ENCODE assay signal across 9 cellular contexts in genomic region chr11:16226245-16226644, GRCh38.
DNase-seq lines count a peak whose midpoint lies in the region; ATAC-seq and TF ChIP-seq lines count a peak whose summit lies in the region.
"Had no signal": no experiment of that assay in that cellular context is flagged by ENCODE, and none has a peak within 500 bp of the region (broad histone marks: within the 10 kb centered on the region; RNA-seq: fewer than 3 reads in every experiment).

No MANE protein-coding gene starts in this region.

- no peaks in the 10 kb centered on the region for H3F3A ChIP-seq in SK-N-SH (replicated peaks; ENCODE audit: insufficient read depth)

- H3K4me3 ChIP-seq in A673 (ENCODE audit: low read depth, low read length, poor library complexity, severe bottlenecking) (no peak overlapping the region), SK-N-SH (ENCODE audit: low read depth in 2 of 2, low read length in 1 of 2) (no peak overlapping the region), right atrium auricular region (no peak overlapping the region), gastroesophageal sphincter (no peak overlapping the region)

- no peaks in the 10 kb centered on the region for H3K9me3 ChIP-seq in A673 (ENCODE audit: low read depth, low read length, poor library complexity, severe bottlenecking)
- H3K9me3 ChIP-seq in SK-N-SH = no peaks in the 10 kb centered on the region
- H3K9me3 ChIP-seq in right atrium auricular region = no peaks in the 10 kb centered on the region
- H3K9me3 ChIP-seq in gastroesophageal sphincter = no peaks in the 10 kb centered on the region

- TF ChIP-seq RAD21 in SK-N-SH (IDR thresholded peaks at IDR 0.05; ENCODE audit: low read length) = no peak

- TF ChIP-seq CTCF in A673 (conservative IDR thresholded peaks at IDR 0.05; ENCODE audit: low read depth, low read length) = no peak
- TF ChIP-seq CTCF in SK-N-SH (IDR thresholded peaks at IDR 0.05) = no peak
- no peak for TF ChIP-seq CTCF in right atrium auricular region (IDR thresholded peaks at IDR 0.05)
- TF ChIP-seq CTCF in gastroesophageal sphincter (IDR thresholded peaks at IDR 0.05) = no peak

- no peak overlapping the region for H3K27ac ChIP-seq in A673 (ENCODE audit: low read depth, low read length, poor library complexity, severe bottlenecking)
- no peak overlapping the region for H3K27ac ChIP-seq in SK-N-SH (ENCODE audit: low read depth in 2 of 2, low read length in 1 of 2)
- peak overlapping the region in 1 of 2 donors; percentile 68 for H3K27ac ChIP-seq in right atrium auricular region
- H3K27ac ChIP-seq in gastroesophageal sphincter = no peak overlapping the region
- H3K27ac ChIP-seq: C4-2B had no signal

- no peak for ATAC-seq in HG03442 (IDR thresholded peaks at IDR 0.05; ENCODE audit: unreplicated experiment)
- ATAC-seq in gastroesophageal sphincter = no peak
- ATAC-seq in GM21576 (IDR thresholded peaks at IDR 0.05; ENCODE audit: unreplicated experiment) = no peak

- H3K9ac ChIP-seq in SK-N-SH = no peak overlapping the region

- no peaks in the 10 kb centered on the region for H3K9me2 ChIP-seq in SK-N-SH

- WGBS in SK-N-SH (ENCODE audit: low lambda C conversion rate) = 64% methylated on average over 3 of the region's 3 CpGs
- WGBS in gastroesophageal sphincter (ENCODE audit: low coverage in 1 of 2), 2 donors = 65 to 83% methylated on average over 2 to 3 of the region's 3 CpGs

- intact Hi-C loops in A673 (cut with micrococcal nuclease; ENCODE audit: unreplicated experiment) = no loop called here

- no peak overlapping the region for H2AFZ ChIP-seq in SK-N-SH (ENCODE audit: low read depth)

- no peaks in the 10 kb centered on the region for H3K36me3 ChIP-seq in A673 (ENCODE audit: insufficient read depth, low read length, poor library complexity, severe bottlenecking)
- no peaks in the 10 kb centered on the region for H3K36me3 ChIP-seq in SK-N-SH (replicated peaks in 1 of 2; ENCODE audit: control insufficient read depth in 1 of 2, insufficient read depth in 2 of 2, low read length in 1 of 2)
- no peaks in the 10 kb centered on the region for H3K36me3 ChIP-seq in right atrium auricular region
- H3K36me3 ChIP-seq in gastroesophageal sphincter = no peaks in the 10 kb centered on the region

- no peaks in the 10 kb centered on the region for H3K27me3 ChIP-seq in A673 (replicated peaks; ENCODE audit: insufficient read depth, low read depth, low read length, poor library complexity)
- no peaks in the 10 kb centered on the region for H3K27me3 ChIP-seq in SK-N-SH (ENCODE audit: insufficient read depth)
- no peaks in the 10 kb centered on the region for H3K27me3 ChIP-seq in right atrium auricular region
- H3K27me3 ChIP-seq in gastroesophageal sphincter = no peaks in the 10 kb centered on the region

- no peak for TF ChIP-seq POLR2A in gastroesophageal sphincter (IDR thresholded peaks at IDR 0.05)

- no peak for TF ChIP-seq EP300 in SK-N-SH (IDR thresholded peaks at IDR 0.05; ENCODE audit: borderline replicate concordance in 1 of 2, low read depth in 1 of 2, low read length in 1 of 2)
- TF ChIP-seq EP300 in gastroesophageal sphincter (IDR thresholded peaks at IDR 0.05) = no peak

- POLR2A ChIA-PET in A673 (lab: Charles Lee; ENCODE audit: low non-redundant PET) (interaction anchor here (0.7 kb wide), 1 partner anchor 155 kb away, joined by 3 read pairs; no protein-coding TSS in a partner anchor), SK-N-SH (lab: Yijun Ruan, JAX) (no interaction called here)

- CTCF ChIA-PET in A673 (lab: Charles Lee) = no interaction called here
- CTCF ChIA-PET in SK-N-SH (lab: Yijun Ruan, JAX) = no interaction called here

- peaks cover 37% of the 10 kb centered on the region for H3K4me1 ChIP-seq in A673 (ENCODE audit: insufficient read depth, low read length, poor library complexity, severe bottlenecking)
- H3K4me1 ChIP-seq in SK-N-SH (ENCODE audit: control insufficient read depth in 1 of 2, insufficient read depth in 2 of 2, low read depth in 1 of 2, low read length in 1 of 2) = peaks cover 0 to 3% of the 10 kb centered on the region in 2 experiments; a peak in 2 of 4 replicates
- H3K4me1 ChIP-seq in right atrium auricular region = peaks cover 0 to 14% of the 10 kb centered on the region in 2 donors
- no peaks in the 10 kb centered on the region for H3K4me1 ChIP-seq in gastroesophageal sphincter

- no peaks in the 10 kb centered on the region for H3K79me2 ChIP-seq in SK-N-SH (ENCODE audit: insufficient read depth)

- no peaks in the 10 kb centered on the region for H4K20me1 ChIP-seq in SK-N-SH (ENCODE audit: insufficient read depth)

- H3K4me2 ChIP-seq in SK-N-SH = no peak overlapping the region

- DNase-seq in A673 (ENCODE audit: low spot score) = peak; percentile 59
- DNase-seq in HT1080 (ENCODE audit: low read depth) = peak; percentile 34
- peak; percentile 3 for DNase-seq in SK-N-SH
- DNase-seq in right atrium auricular region (ENCODE audit: low spot score) = peak; percentile 72
- no peak for DNase-seq in iPS-NIHi7 (ENCODE audit: extremely low spot score)

- BruUV-seq in A673 (replicated peaks; lab: Mats Ljungman, UMichigan) = no TSS peak

TF ChIP-seq in SK-N-SH, 30 proteins besides CTCF, POLR2A, EP300 and RAD21 (continues in another document):
- TF ChIP-seq EZH2phosphoT487 (IDR thresholded peaks at IDR 0.05; ENCODE audit: borderline replicate concordance, low read depth) (no peak), GABPA (IDR thresholded peaks at IDR 0.05; ENCODE audit: low read depth) (no peak), SMC3 (IDR thresholded peaks at IDR 0.05; ENCODE audit: low read depth, low read length) (no peak), RCOR1 (IDR thresholded peaks at IDR 0.05; ENCODE audit: low read length) (no peak), RFX5 (IDR thresholded peaks at IDR 0.05; ENCODE audit: low read length) (no peak), TAF1 (IDR thresholded peaks at IDR 0.05; ENCODE audit: borderline replicate concordance, low read depth, low read length) (no peak), YY1 (IDR thresholded peaks at IDR 0.05; ENCODE audit: low read depth) (no peak), JUND (IDR thresholded peaks at IDR 0.05) (no peak), ELF1 (IDR thresholded peaks at IDR 0.05) (no peak), FOXM1 (IDR thresholded peaks at IDR 0.05; ENCODE audit: low read depth) (no peak)
- TF ChIP-seq, protein P1, sequence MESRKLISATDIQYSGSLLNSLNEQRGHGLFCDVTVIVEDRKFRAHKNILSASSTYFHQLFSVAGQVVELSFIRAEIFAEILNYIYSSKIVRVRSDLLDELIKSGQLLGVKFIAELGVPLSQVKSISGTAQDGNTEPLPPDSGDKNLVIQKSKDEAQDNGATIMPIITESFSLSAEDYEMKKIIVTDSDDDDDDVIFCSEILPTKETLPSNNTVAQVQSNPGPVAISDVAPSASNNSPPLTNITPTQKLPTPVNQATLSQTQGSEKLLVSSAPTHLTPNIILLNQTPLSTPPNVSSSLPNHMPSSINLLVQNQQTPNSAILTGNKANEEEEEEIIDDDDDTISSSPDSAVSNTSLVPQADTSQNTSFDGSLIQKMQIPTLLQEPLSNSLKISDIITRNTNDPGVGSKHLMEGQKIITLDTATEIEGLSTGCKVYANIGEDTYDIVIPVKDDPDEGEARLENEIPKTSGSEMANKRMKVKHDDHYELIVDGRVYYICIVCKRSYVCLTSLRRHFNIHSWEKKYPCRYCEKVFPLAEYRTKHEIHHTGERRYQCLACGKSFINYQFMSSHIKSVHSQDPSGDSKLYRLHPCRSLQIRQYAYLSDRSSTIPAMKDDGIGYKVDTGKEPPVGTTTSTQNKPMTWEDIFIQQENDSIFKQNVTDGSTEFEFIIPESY (IDR thresholded peaks at IDR 0.05; ENCODE audit: borderline replicate concordance, low read depth) = no peak
- TF ChIP-seq, protein P2, sequence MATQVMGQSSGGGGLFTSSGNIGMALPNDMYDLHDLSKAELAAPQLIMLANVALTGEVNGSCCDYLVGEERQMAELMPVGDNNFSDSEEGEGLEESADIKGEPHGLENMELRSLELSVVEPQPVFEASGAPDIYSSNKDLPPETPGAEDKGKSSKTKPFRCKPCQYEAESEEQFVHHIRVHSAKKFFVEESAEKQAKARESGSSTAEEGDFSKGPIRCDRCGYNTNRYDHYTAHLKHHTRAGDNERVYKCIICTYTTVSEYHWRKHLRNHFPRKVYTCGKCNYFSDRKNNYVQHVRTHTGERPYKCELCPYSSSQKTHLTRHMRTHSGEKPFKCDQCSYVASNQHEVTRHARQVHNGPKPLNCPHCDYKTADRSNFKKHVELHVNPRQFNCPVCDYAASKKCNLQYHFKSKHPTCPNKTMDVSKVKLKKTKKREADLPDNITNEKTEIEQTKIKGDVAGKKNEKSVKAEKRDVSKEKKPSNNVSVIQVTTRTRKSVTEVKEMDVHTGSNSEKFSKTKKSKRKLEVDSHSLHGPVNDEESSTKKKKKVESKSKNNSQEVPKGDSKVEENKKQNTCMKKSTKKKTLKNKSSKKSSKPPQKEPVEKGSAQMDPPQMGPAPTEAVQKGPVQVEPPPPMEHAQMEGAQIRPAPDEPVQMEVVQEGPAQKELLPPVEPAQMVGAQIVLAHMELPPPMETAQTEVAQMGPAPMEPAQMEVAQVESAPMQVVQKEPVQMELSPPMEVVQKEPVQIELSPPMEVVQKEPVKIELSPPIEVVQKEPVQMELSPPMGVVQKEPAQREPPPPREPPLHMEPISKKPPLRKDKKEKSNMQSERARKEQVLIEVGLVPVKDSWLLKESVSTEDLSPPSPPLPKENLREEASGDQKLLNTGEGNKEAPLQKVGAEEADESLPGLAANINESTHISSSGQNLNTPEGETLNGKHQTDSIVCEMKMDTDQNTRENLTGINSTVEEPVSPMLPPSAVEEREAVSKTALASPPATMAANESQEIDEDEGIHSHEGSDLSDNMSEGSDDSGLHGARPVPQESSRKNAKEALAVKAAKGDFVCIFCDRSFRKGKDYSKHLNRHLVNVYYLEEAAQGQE (IDR thresholded peaks at IDR 0.05; ENCODE audit: low read depth, low read length) = no peak
- TF ChIP-seq, protein P3, sequence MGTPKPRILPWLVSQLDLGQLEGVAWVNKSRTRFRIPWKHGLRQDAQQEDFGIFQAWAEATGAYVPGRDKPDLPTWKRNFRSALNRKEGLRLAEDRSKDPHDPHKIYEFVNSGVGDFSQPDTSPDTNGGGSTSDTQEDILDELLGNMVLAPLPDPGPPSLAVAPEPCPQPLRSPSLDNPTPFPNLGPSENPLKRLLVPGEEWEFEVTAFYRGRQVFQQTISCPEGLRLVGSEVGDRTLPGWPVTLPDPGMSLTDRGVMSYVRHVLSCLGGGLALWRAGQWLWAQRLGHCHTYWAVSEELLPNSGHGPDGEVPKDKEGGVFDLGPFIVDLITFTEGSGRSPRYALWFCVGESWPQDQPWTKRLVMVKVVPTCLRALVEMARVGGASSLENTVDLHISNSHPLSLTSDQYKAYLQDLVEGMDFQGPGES (IDR thresholded peaks at IDR 0.05; ENCODE audit: low read depth, low read length) = no peak
